Comparison of ENCODE assay signal across 8 cellular contexts in the genomic region with DNA sequence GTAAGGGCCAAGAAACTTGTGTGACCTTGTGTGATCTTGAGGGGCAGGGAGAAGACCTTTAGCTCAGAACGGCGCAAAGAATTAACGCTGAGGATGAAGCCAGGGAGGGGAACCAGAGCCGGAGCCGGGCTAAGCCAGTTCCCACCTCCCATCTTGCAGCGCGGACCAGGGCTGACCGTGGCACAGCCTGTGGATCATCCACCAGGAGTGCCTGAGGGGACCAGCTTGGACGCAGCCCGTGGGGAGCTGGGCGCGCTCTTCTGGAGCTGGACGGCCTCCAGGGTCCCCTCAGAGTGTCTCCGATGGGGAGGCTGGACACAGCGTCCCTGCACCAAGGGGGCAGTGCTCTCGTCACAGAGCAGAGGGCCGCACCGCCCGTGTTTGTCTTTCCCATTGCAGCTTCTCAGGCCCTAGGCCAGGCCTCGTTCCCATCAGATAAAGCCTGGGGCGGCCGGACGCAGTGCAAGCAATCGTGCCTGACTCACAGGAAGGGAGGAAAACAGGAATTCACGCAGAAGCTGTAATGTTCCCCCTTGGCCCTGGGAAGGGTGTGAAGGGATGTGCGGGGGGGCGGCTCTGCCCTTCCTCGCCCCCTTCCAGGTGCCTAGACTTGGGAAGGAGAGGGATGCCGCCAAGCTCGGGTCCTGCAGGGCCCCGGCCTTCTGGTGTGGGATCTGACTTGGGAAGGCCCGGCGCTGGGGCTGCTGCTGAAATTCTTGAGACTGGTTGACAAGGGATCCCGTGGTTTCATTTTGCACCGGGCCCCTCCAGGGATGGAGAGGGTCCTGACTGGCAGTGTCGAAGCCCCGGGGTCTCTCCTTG.
DNase-seq lines count a peak whose midpoint lies in the region; ATAC-seq, FAIRE-seq and TF ChIP-seq lines count a peak whose summit lies in the region.
"Not testable (repeated sequence)": the region's sequence is repeated elsewhere in the genome, so short reads cannot be mapped to it uniquely, and the experiment has no call there.

No MANE protein-coding gene starts in this region.

- not testable (repeated sequence) for H3K36me3 ChIP-seq in IMR-90 (ENCODE audit: control insufficient read depth, insufficient read depth, low read length); adrenal gland (replicated peaks in 1 of 2); heart left ventricle; HepG2 (replicated peaks in 1 of 2; ENCODE audit: control insufficient read depth in 1 of 2, insufficient read depth in 2 of 2, low read length in 2 of 2); osteoblast (ENCODE audit: insufficient read depth, low read length); spleen

- H2AK5ac ChIP-seq in IMR-90 (ENCODE audit: low read depth, low read length), result peak overlapping the region; percentile 99

- not testable (repeated sequence) for BruUV-seq in IMR-90 (replicated peaks; lab: Mats Ljungman, UMichigan)
- BruUV-seq in HepG2 (replicated peaks; lab: Mats Ljungman, UMichigan), result TSS peak; percentile 81

- TF ChIP-seq RAD21 in A549 (conservative IDR thresholded peaks at IDR 0.05 in 1 of 2, IDR thresholded peaks at IDR 0.05 in 1 of 2); IMR-90 (IDR thresholded peaks at IDR 0.05; ENCODE audit: low read length): not testable (repeated sequence)
- peak; percentile 37; the same call in 1 of the 2 replicates for TF ChIP-seq RAD21 in HepG2 (CRISPR knock-in tag; IDR thresholded peaks at IDR 0.05)

- H3K27ac ChIP-seq in A549 (peak overlapping the region; percentile 78 to 96), IMR-90 (ENCODE audit: insufficient read depth, low read length) (peak overlapping the region; percentile 92), adrenal gland (peak overlapping the region; percentile 27 to 90 (median 60)), heart left ventricle (peak overlapping the region; percentile 29 to 95 (median 82)), HepG2 (ENCODE audit: extremely low read length, insufficient read depth, low read length) (peak overlapping the region; percentile 100), osteoblast (ENCODE audit: low read depth, low read length) (peak overlapping the region; percentile 95), spleen (peak overlapping the region in 6 of 8 donors; percentile 20 to 84 (median 77))

- H4K8ac ChIP-seq in IMR-90 (ENCODE audit: low read depth in 2 of 2, low read length in 2 of 2), result peak overlapping the region; percentile 96 to 97

- not testable (repeated sequence) for H3K79me2 ChIP-seq in HepG2 (ENCODE audit: insufficient read depth, low read length); osteoblast (ENCODE audit: insufficient read depth, low read length)

- H4K91ac ChIP-seq in IMR-90 (ENCODE audit: insufficient read depth, low read depth, low read length), result peak overlapping the region; percentile 99

- H2BK20ac ChIP-seq in IMR-90 (ENCODE audit: low read depth, low read length), result peak overlapping the region; percentile 97

- H2BK15ac ChIP-seq in IMR-90 (ENCODE audit: low read depth, low read length), result peak overlapping the region; percentile 96; the same call in 1 of the 3 replicates

- H4K20me1 ChIP-seq in IMR-90 (ENCODE audit: insufficient read depth, low read length); HepG2 (ENCODE audit: insufficient read depth, low read length); osteoblast (ENCODE audit: insufficient read depth, low read length): not testable (repeated sequence)

- peak overlapping the region; percentile 41; the same call in 1 of the 2 replicates for H3K56ac ChIP-seq in IMR-90 (ENCODE audit: extremely low read depth, insufficient read depth, low read length)

- CTCF ChIA-PET in A549 (lab: Yijun Ruan, JAX), result interaction anchor here (1.0 kb wide), 1 partner anchor 55 kb away, joined by 3 read pairs; no protein-coding TSS in a partner anchor
- CTCF ChIA-PET in IMR-90 (lab: Yijun Ruan, JAX); HepG2 (lab: Yijun Ruan, JAX; ENCODE audit: low intra/inter-chr PET ratio, low total read pairs): not testable (repeated sequence)

- intact Hi-C loops in IMR-90 (cut with micrococcal nuclease); adrenal gland (cut with DNase I); heart left ventricle (cut with DNase I); spleen (cut with DNase I; ENCODE audit: low total_unique reads): not testable (repeated sequence)
- intact Hi-C loops in HepG2 (cut with micrococcal nuclease; ENCODE audit: unreplicated experiment), result loop anchor here (10.0 kb wide), 1 partner anchor 53 kb away; no protein-coding TSS in a partner anchor

- POLR2A ChIA-PET in A549 (lab: Yijun Ruan, JAX); IMR-90 (lab: Charles Lee; ENCODE audit: unreplicated experiment): not testable (repeated sequence)
- POLR2A ChIA-PET in HepG2 (lab: Yijun Ruan, JAX), result interaction anchor here (1.0 to 1.5 kb wide), 2 partner anchors 15 to 77 kb away, joined by 3 to 5 read pairs; no protein-coding TSS in a partner anchor

- TF ChIP-seq EP300 in A549 (IDR thresholded peaks at IDR 0.05) (peak; percentile 35 to 39; a peak in 1 of 5 replicates), HepG2 (CRISPR knock-in tag; IDR thresholded peaks at IDR 0.05; ENCODE audit: borderline replicate concordance) (peak; percentile 40; the same call in 1 of the 2 replicates)
- TF ChIP-seq EP300 in HepG2 (IDR thresholded peaks at IDR 0.05; ENCODE audit: low read depth in 2 of 2, low read length in 2 of 2), result not testable (repeated sequence)

- 74% methylated on average over 16 of the region's 37 CpGs for WGBS in A549 (ENCODE audit: missing lambda C conversion rate)
- WGBS in IMR-90 (ENCODE audit: extremely low coverage in 2 of 2, insufficient read length in 1 of 2), 2 experiments, result no CpG with 5 or more reads among the region's 37 CpGs
- WGBS in adrenal gland, 4 donors, result 23 to 40% (median 31%) methylated on average over 8 to 32 of the region's 37 CpGs
- 13 to 27% (median 25%) methylated on average over 13 to 33 of the region's 37 CpGs for WGBS in heart left ventricle, 4 donors
- 5% methylated on average over 31 of the region's 37 CpGs for WGBS in HepG2 (ENCODE audit: low lambda C conversion rate)
- 58 to 79% (median 72%) methylated on average over 14 to 32 of the region's 37 CpGs for WGBS in spleen, 5 donors

- H3K9ac ChIP-seq in IMR-90 (ENCODE audit: low read depth, low read length) (peak overlapping the region; percentile 56), HepG2 (ENCODE audit: insufficient read depth, low read depth, low read length) (peak overlapping the region; percentile 95)

- TF ChIP-seq CTCF in A549 (IDR thresholded peaks at IDR 0.05); IMR-90 (conservative IDR thresholded peaks at IDR 0.05; ENCODE audit: low read depth, low read length); adrenal gland (IDR thresholded peaks at IDR 0.05); osteoblast (IDR thresholded peaks at IDR 0.05; ENCODE audit: extremely low read depth, low read depth, low read length); spleen (IDR thresholded peaks at IDR 0.05 in 8 of 11, conservative IDR thresholded peaks at IDR 0.05 in 3 of 11): not testable (repeated sequence)
- peak in 1 of 12 donors; percentile 31 for TF ChIP-seq CTCF in heart left ventricle (IDR thresholded peaks at IDR 0.05)
- TF ChIP-seq CTCF in HepG2 (CRISPR knock-in tag; IDR thresholded peaks at IDR 0.05), result peak; percentile 33

- peak overlapping the region; percentile 99 for H3K4ac ChIP-seq in IMR-90 (ENCODE audit: low read depth, low read length)

- peak overlapping the region; percentile 99 for H3K14ac ChIP-seq in IMR-90 (replicated peaks; ENCODE audit: low read depth, low read length)

- not testable (repeated sequence) for H3K4me3 ChIP-seq in A549; IMR-90 (ENCODE audit: insufficient read depth, low read depth, low read length); adrenal gland; osteoblast (ENCODE audit: insufficient read depth, low read length)
- peak overlapping the region in 8 of 12 donors; percentile 19 to 48 (median 38) for H3K4me3 ChIP-seq in heart left ventricle
- H3K4me3 ChIP-seq in HepG2 (replicated peaks in 1 of 3; ENCODE audit: insufficient read depth in 1 of 3, low read depth in 2 of 3, low read length in 3 of 3), result peak overlapping the region; percentile 69 to 88 (median 78); a peak in 5 of 6 replicates
- peak overlapping the region in 1 of 8 donors; percentile 36 for H3K4me3 ChIP-seq in spleen

- peaks cover 0 to 12% of the 10 kb centered on the region in 2 experiments; a peak in 2 of 4 replicates for H3K79me1 ChIP-seq in IMR-90 (ENCODE audit: low read depth in 1 of 2, low read length in 2 of 2)

- H3K9me1 ChIP-seq in IMR-90 (ENCODE audit: insufficient read depth, low read length), result peaks cover 13% of the 10 kb centered on the region

- in situ Hi-C loops in IMR-90 (cut with MboI; ENCODE audit: low sequenced_read_pairs), result loop anchor here (25.0 kb wide), 1 partner anchor 299 kb away; the partner anchor contains the start of genes NFATC2IP and SPNS1
- in situ Hi-C loops in HepG2 (cut with HindIII; ENCODE audit: extremely low pct_ligation_motif_present, low pct_unique_long_range_greater_than_20kb), result not testable (repeated sequence)

- H3K4me1 ChIP-seq in A549 (peaks cover 37% of the 10 kb centered on the region), IMR-90 (ENCODE audit: control insufficient read depth, insufficient read depth, low read length) (peaks cover 30% of the 10 kb centered on the region), adrenal gland (replicated peaks in 1 of 2) (peaks cover 26 to 32% of the 10 kb centered on the region in 2 donors), heart left ventricle (peaks cover 0 to 67% (median 25%) of the 10 kb centered on the region in 12 donors), HepG2 (ENCODE audit: insufficient read depth, low read length) (peaks cover 87% of the 10 kb centered on the region), osteoblast (ENCODE audit: insufficient read depth, low read length) (peaks cover 24% of the 10 kb centered on the region), spleen (peaks cover 0 to 41% (median 12%) of the 10 kb centered on the region in 6 donors)

- DNase-seq in A549 (ENCODE audit: low read depth in 1 of 2, low spot score in 1 of 2), result peak in 1 of 2 experiments; percentile 48
- peak; percentile 57 for DNase-seq in IMR-90
- peak in 4 of 7 donors; percentile 43 to 71 (median 56) for DNase-seq in adrenal gland
- peak; percentile 26 to 85 for DNase-seq in dermis microvascular lymphatic vessel endothelial cell (ENCODE audit: low read depth in 2 of 2)
- peak in 4 of 5 donors; percentile 64 to 73 (median 68) for DNase-seq in heart left ventricle
- DNase-seq in HepG2 (ENCODE audit: low spot score), result peak; percentile 60
- DNase-seq in osteoblast (ENCODE audit: insufficient read length, low spot score, missing footprints), result peak; percentile 57
- not testable (repeated sequence) for DNase-seq in spleen

- H4K5ac ChIP-seq in IMR-90 (ENCODE audit: low read depth, low read length), result peak overlapping the region; percentile 91

- H3K23ac ChIP-seq in IMR-90 (ENCODE audit: low read depth, low read length), result peak overlapping the region; percentile 93

- dilution Hi-C loops in IMR-90 (cut with HindIII; ENCODE audit: low sequenced_read_pairs, unreplicated experiment), result not testable (repeated sequence)

- H3K9me3 ChIP-seq in A549; IMR-90 (ENCODE audit: control insufficient read depth, insufficient read depth, low read length); adrenal gland (replicated peaks in 1 of 3); heart left ventricle; HepG2 (ENCODE audit: low read length); osteoblast (ENCODE audit: low read depth, low read length); spleen: not testable (repeated sequence)

- H3K4me2 ChIP-seq in A549, result peak overlapping the region; percentile 57
- H3K4me2 ChIP-seq in IMR-90 (ENCODE audit: low read depth, low read length); osteoblast (ENCODE audit: insufficient read depth, low read length): not testable (repeated sequence)
- H3K4me2 ChIP-seq in HepG2 (ENCODE audit: low read depth, low read length), result peak overlapping the region; percentile 100

- H2BK120ac ChIP-seq in IMR-90 (ENCODE audit: low read depth, low read length), result peak overlapping the region; percentile 99

- H3K18ac ChIP-seq in IMR-90 (ENCODE audit: low read depth, low read length), result peak overlapping the region; percentile 96

- H2AK9ac ChIP-seq in IMR-90 (replicated peaks; ENCODE audit: low read depth, low read length, poor library complexity), result not testable (repeated sequence)

- not testable (repeated sequence) for TF ChIP-seq POLR2A in A549 (IDR thresholded peaks at IDR 0.05; ENCODE audit: low read length); IMR-90 (IDR thresholded peaks at IDR 0.05; ENCODE audit: low read depth, low read length); heart left ventricle (IDR thresholded peaks at IDR 0.05); HepG2 (IDR thresholded peaks at IDR 0.05; ENCODE audit: insufficient read depth in 1 of 2, low read depth in 2 of 2, low read length in 2 of 2); spleen (IDR thresholded peaks at IDR 0.05)
- peak in 1 of 2 donors; percentile 26 for TF ChIP-seq POLR2A in adrenal gland (IDR thresholded peaks at IDR 0.05)

- H3K27me3 ChIP-seq in IMR-90 (ENCODE audit: control insufficient read depth, insufficient read depth, low read length); adrenal gland; heart left ventricle; HepG2 (ENCODE audit: control insufficient read depth in 1 of 2, insufficient read depth in 2 of 2, low read length in 2 of 2); osteoblast (ENCODE audit: insufficient read depth, low read length); spleen (replicated peaks in 1 of 7): not testable (repeated sequence)

- peak overlapping the region; percentile 62 for H2BK5ac ChIP-seq in IMR-90 (ENCODE audit: low read depth, low read length, poor library complexity, severe bottlenecking)

- H2AFZ ChIP-seq in IMR-90 (replicated peaks; ENCODE audit: low read length, poor library complexity), result peak overlapping the region; percentile 67
- not testable (repeated sequence) for H2AFZ ChIP-seq in HepG2 (ENCODE audit: low read length); osteoblast (ENCODE audit: low read length)

- FAIRE-seq in A549 (lab: Jason Lieb, UNC), result not testable (repeated sequence)
- peak; percentile 94 for FAIRE-seq in HepG2 (lab: Jason Lieb, UNC)

- peak; percentile 42 to 69; a peak in 5 of 6 replicates for ATAC-seq in A549
- peak; percentile 38 for ATAC-seq in IMR-90 (ENCODE audit: low read depth)
- peak; percentile 69 to 81 (median 76) for ATAC-seq in heart left ventricle
- peak; percentile 84 for ATAC-seq in HepG2
